ENCODE assay signal across 8 cellular contexts in the genomic region with DNA sequence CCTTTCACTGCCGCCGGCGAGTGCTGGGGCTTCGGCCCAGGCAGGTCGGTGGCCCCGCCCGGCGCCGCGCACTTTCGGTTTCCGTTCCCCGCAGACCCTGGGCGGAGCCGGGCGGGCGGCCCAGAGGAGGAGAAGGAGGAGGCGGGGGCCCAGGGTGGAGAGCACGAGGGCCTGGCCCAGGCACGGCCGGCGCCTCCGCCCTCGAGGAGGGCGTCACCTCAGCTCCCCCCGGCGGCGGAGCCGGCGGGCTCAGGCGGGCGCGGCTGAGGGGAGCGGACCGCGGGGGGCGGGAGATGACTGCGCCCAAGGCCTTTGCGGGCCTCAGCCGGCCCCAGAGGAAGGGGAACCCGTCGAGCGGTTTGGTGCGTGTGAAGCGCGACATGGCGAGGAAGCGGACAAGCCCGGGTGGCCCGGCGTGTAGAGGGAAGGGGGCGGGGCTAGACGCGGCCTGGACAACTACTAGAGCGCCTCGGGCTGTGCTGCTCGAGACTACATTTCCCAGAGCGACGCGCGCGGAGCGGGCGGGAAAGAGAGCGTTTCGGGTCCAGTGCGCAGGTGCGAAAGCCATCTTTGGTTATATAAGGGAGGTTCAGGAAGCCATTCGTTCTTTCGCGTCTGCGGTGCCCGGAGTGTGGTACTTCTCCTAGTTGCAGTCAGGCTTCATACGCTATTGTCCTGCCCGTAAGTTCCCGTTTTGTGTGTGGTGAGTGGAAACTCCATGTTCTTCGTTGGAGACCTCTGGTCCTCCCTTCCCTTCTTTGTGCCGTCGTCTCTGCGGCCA. TPM values are rescaled to one million over a fixed set of nuclear protein-coding genes. Genes with fewer than 3 reads are reported as not detected.
A peak's percentile ranks its signal among the peaks of the same experiment; 100 is the strongest.
DNase-seq lines count a peak whose midpoint lies in the region; ATAC-seq and TF ChIP-seq lines count a peak whose summit lies in the region.

ZNFX1 (minus strand) TSS at position 22 of the 781 bp plus-strand sequence. CDS start 2,218 bp downstream, outside the sequence.

- ATAC-seq in gastroesophageal sphincter, result peak; percentile 98

- TF ChIP-seq CTCF in HFFc6 (IDR thresholded peaks at IDR 0.05), result peak; percentile 47
- peak; percentile 8 for TF ChIP-seq CTCF in NB4 (IDR thresholded peaks at IDR 0.05; ENCODE audit: low read depth, low read length)
- TF ChIP-seq CTCF in gastroesophageal sphincter (IDR thresholded peaks at IDR 0.05), result peak in 2 of 4 experiments; percentile 2 to 28

- H3K27me3 ChIP-seq in gastroesophageal sphincter, result no peaks in the 10 kb centered on the region

- peak within 1 kb of the TSS; percentile 100 for H3K9ac ChIP-seq in SK-N-MC (ENCODE audit: insufficient read length)

- DNase-seq in GM04503 (ENCODE audit: low read depth) (peak; percentile 81), HFFc6 (peak; percentile 97), NB4 (ENCODE audit: low read depth) (peak; percentile 99), SK-N-MC (ENCODE audit: low read depth, low spot score) (peak; percentile 93), non-pigmented ciliary epithelial cell (ENCODE audit: low read depth) (peak; percentile 77), superior temporal gyrus (ENCODE audit: extremely low spot score) (peak; percentile 100)
- peak; percentile 99 for DNase-seq in activated naive CD4-positive, alpha-beta T cell treated with anti-CD3 and anti-CD28 coated beads, Interleukin-2, amount 10 ng/mL, durations not matched to agents 7 days and 5 days

- H3K36me3 ChIP-seq in SK-N-MC (ENCODE audit: insufficient read depth, low read length) (peaks cover 74% of the 10 kb centered on the region), gastroesophageal sphincter (peaks cover 8 to 58% of the 10 kb centered on the region in 2 donors)

- H3K27ac ChIP-seq in SK-N-MC (peak within 1 kb of the TSS; percentile 96), gastroesophageal sphincter (peak within 1 kb of the TSS; percentile 63 to 97 (median 96))

- H3K4me1 ChIP-seq in gastroesophageal sphincter, result peaks cover 0 to 80% (median 16%) of the 10 kb centered on the region in 3 donors

- TF ChIP-seq POLR2A in NB4 (IDR thresholded peaks at IDR 0.05; ENCODE audit: extremely low read depth, insufficient read length) (peak; percentile 100), gastroesophageal sphincter (IDR thresholded peaks at IDR 0.05) (peak; percentile 97 to 98)

- peaks cover 57% of the 10 kb centered on the region for H3K4me1 Mint-ChIP-seq in HFFc6 (ENCODE audit: low read depth)
- H3K4me1 Mint-ChIP-seq in activated naive CD4-positive, alpha-beta T cell treated with anti-CD3 and anti-CD28 coated beads, Interleukin-2, amount 10 ng/mL, durations not matched to agents 7 days and 5 days, result peaks cover 65% of the 10 kb centered on the region

- WGBS in gastroesophageal sphincter (ENCODE audit: low coverage in 1 of 2), 2 donors, result 1 to 2% methylated on average over 10 to 17 of the region's 80 CpGs

- H3K36me3 Mint-ChIP-seq in HFFc6 (ENCODE audit: low read depth), result peaks cover 59% of the 10 kb centered on the region
- peaks cover 76% of the 10 kb centered on the region for H3K36me3 Mint-ChIP-seq in activated naive CD4-positive, alpha-beta T cell treated with anti-CD3 and anti-CD28 coated beads, Interleukin-2, amount 10 ng/mL, durations not matched to agents 7 days and 5 days

- H3K4me3 Mint-ChIP-seq in HFFc6, result peak within 1 kb of the TSS; percentile 100
- peak within 1 kb of the TSS; percentile 99 for H3K4me3 Mint-ChIP-seq in activated naive CD4-positive, alpha-beta T cell treated with anti-CD3 and anti-CD28 coated beads, Interleukin-2, amount 10 ng/mL, durations not matched to agents 7 days and 5 days

- H3K27me3 Mint-ChIP-seq in HFFc6 (ENCODE audit: insufficient read depth), result peaks cover 45% of the 10 kb centered on the region
- no peaks in the 10 kb centered on the region for H3K27me3 Mint-ChIP-seq in activated naive CD4-positive, alpha-beta T cell treated with anti-CD3 and anti-CD28 coated beads, Interleukin-2, amount 10 ng/mL, durations not matched to agents 7 days and 5 days

- no peak for TF ChIP-seq EP300 in gastroesophageal sphincter (IDR thresholded peaks at IDR 0.05)

- CTCF ChIA-PET in activated naive CD4-positive, alpha-beta T cell treated with anti-CD3 and anti-CD28 coated beads, Interleukin-2, amount 10 ng/mL, durations not matched to agents 7 days and 5 days (lab: Charles Lee), result interaction anchor here (1.0 kb wide), 1 partner anchor 43 kb away, joined by 3 read pairs; no protein-coding TSS in a partner anchor

- H3K9me3 ChIP-seq in SK-N-MC (ENCODE audit: low read depth, low read length) (no peaks in the 10 kb centered on the region), gastroesophageal sphincter (peaks cover 0 to 16% (median 0%) of the 10 kb centered on the region in 3 donors)

- H3K9me3 Mint-ChIP-seq in HFFc6, result peaks cover 51% of the 10 kb centered on the region
- peaks cover 37% of the 10 kb centered on the region for H3K9me3 Mint-ChIP-seq in activated naive CD4-positive, alpha-beta T cell treated with anti-CD3 and anti-CD28 coated beads, Interleukin-2, amount 10 ng/mL, durations not matched to agents 7 days and 5 days

- peak within 1 kb of the TSS; percentile 99 for H3K27ac Mint-ChIP-seq in HFFc6
- H3K27ac Mint-ChIP-seq in activated naive CD4-positive, alpha-beta T cell treated with anti-CD3 and anti-CD28 coated beads, Interleukin-2, amount 10 ng/mL, durations not matched to agents 7 days and 5 days, result peak within 1 kb of the TSS; percentile 96

- H3K4me3 ChIP-seq in NB4 (ENCODE audit: low read depth, low read length) (peak within 1 kb of the TSS; percentile 97), SK-N-MC (peak within 1 kb of the TSS; percentile 100), gastroesophageal sphincter (peak within 1 kb of the TSS; percentile 80 to 98)

RNA-seq across cellular contexts. Expression of gene ZNFX1, which starts in this region (rescaled TPM):
- 10 to 100 TPM; 36.1 to 41.0 (median 38.7) TPM for total RNA-seq in HFFc6 (2021; fragmentation: NEBNext Ultra II Directional; extraction: Animal tissue kit (Norgen Biotek cat#: 25700))
- 10 to 100 TPM; 36.2 to 46.6 (median 41.5) TPM for total RNA-seq in gastroesophageal sphincter

Comparison
In these comparisons a context has a peak if more than half of its experiments do, and no peak if none do; other contexts are left out.
1. Peak in every context shown above with its lines: DNase-seq, ATAC-seq, H3K4me3 ChIP-seq and H3K27ac ChIP-seq.